In the genomic region with DNA sequence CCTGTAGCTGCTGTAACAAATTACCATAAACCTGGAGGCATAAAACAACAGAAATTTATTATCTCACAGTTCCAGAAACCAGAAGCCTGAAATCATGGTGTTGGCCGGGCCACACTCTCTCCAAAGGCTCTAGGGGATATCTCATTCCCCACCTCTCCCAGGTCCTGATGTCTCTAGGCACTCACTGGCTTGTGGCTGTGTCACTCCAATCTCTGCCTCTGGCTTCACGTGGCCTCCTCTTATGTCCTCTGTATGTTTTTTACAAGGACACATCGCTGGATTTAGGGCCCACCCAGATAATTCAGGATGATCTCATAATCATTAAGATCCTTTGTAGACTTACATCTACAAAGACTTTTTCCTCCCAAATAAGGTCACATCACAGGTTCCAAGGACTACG, we compare ENCODE assay signal across 23 cellular contexts. TPM values are rescaled to one million over a fixed set of nuclear protein-coding genes. Genes with fewer than 3 reads are reported as not detected.
DNase-seq lines count a peak whose midpoint lies in the region; ATAC-seq, FAIRE-seq and TF ChIP-seq lines count a peak whose summit lies in the region.
"Had no signal": no experiment of that assay in that cellular context is flagged by ENCODE, and none has a peak within 500 bp of the region (broad histone marks: within the 10 kb centered on the region; RNA-seq: fewer than 3 reads in every experiment).

No MANE protein-coding gene starts in this region.

- no peak overlapping the region for H4K91ac ChIP-seq in H1 (replicated peaks; ENCODE audit: insufficient read length, low read length)

- H3K4me3 Mint-ChIP-seq in GM23338: no peak overlapping the region
- no peak overlapping the region for H3K4me3 Mint-ChIP-seq in stimulated activated naive CD8-positive, alpha-beta T cell treated with anti-CD3 and anti-CD28 coated beads, Interleukin-15, amount 100 ng/mL, for 72 hours
- H3K4me3 Mint-ChIP-seq: CD14-positive monocyte; CD4-positive, alpha-beta T cell; CD8-positive, alpha-beta memory T cell had no signal

- H3K4me1 ChIP-seq in GM23338 (ENCODE audit: insufficient read depth) (peaks cover 17% of the 10 kb centered on the region), HEK293 (ENCODE audit: control insufficient read depth, insufficient read depth, low read length) (no peaks in the 10 kb centered on the region), HUES6 (ENCODE audit: control insufficient read depth, insufficient read depth, low read length) (peaks cover 25% of the 10 kb centered on the region), H1 (replicated peaks in 1 of 4; ENCODE audit: control insufficient read depth in 3 of 4, insufficient read depth in 4 of 4, low read length in 3 of 4) (peaks cover 0 to 3% (median 2%) of the 10 kb centered on the region in 4 experiments; a peak in 3 of 7 replicates)
- H3K4me1 ChIP-seq: BE2C, HAP-1 had no signal

- H3K36me3 ChIP-seq in GM23338 (ENCODE audit: insufficient read depth) (no peaks in the 10 kb centered on the region), HEK293 (ENCODE audit: control insufficient read depth in 2 of 2, insufficient read depth in 1 of 2, low read length in 2 of 2) (peaks cover 0 to 3% of the 10 kb centered on the region in 2 experiments; a peak in 1 of 3 replicates), HUES6 (ENCODE audit: control insufficient read depth, insufficient read depth, low read length) (no peaks in the 10 kb centered on the region), H1 (ENCODE audit: control insufficient read depth in 2 of 4, insufficient read depth in 4 of 4, low read length in 3 of 4) (no peaks in the 10 kb centered on the region)
- H3K36me3 ChIP-seq: BE2C, HAP-1 had no signal

- H2BK5ac ChIP-seq in H1 (ENCODE audit: low read depth, low read length): no peak overlapping the region

- no peaks in the 10 kb centered on the region for H3K9me3 Mint-ChIP-seq in GM23338
- H3K9me3 Mint-ChIP-seq in stimulated activated naive CD8-positive, alpha-beta T cell treated with anti-CD3 and anti-CD28 coated beads, Interleukin-15, amount 100 ng/mL, for 72 hours: no peaks in the 10 kb centered on the region
- H3K9me3 Mint-ChIP-seq: CD14-positive monocyte; CD4-positive, alpha-beta T cell; CD8-positive, alpha-beta memory T cell had no signal

- H3K9ac ChIP-seq in HUES6 (ENCODE audit: low read length) (no peak overlapping the region), H1 (replicated peaks in 1 of 4; ENCODE audit: extremely low read depth in 1 of 4, low read depth in 3 of 4, low read length in 3 of 4) (no peak overlapping the region)
- H3K9ac ChIP-seq: BLaER1 treated with 17β-estradiol and CSF1 and Interleukin-3, amounts not matched to agents 10 nM and 100 nM had no signal

- no peak for TF ChIP-seq RAD21 in H1 (IDR thresholded peaks at IDR 0.05 in 1 of 2, conservative IDR thresholded peaks at IDR 0.05 in 1 of 2; ENCODE audit: low read depth in 2 of 2, low read length in 2 of 2)

- no peak overlapping the region for H3K23ac ChIP-seq in H1 (ENCODE audit: insufficient read length)

- H3K23me2 ChIP-seq in H1 (ENCODE audit: low read depth, low read length): no peaks in the 10 kb centered on the region

- H3K56ac ChIP-seq in H1 (replicated peaks; ENCODE audit: insufficient read length, low read depth, low read length): no peak overlapping the region

- no peak overlapping the region for H2AFZ ChIP-seq in GM23338
- H2AFZ ChIP-seq in H1 (ENCODE audit: low read length): no peak overlapping the region

- H3K27me3 ChIP-seq in GM23338 (ENCODE audit: insufficient read depth): no peaks in the 10 kb centered on the region
- H3K27me3 ChIP-seq in HUES6 (ENCODE audit: control insufficient read depth, insufficient read depth, low read length): no peaks in the 10 kb centered on the region
- no peaks in the 10 kb centered on the region for H3K27me3 ChIP-seq in H1 (replicated peaks in 1 of 4; ENCODE audit: control insufficient read depth in 3 of 4, extremely low read depth in 1 of 4, insufficient read depth in 3 of 4, low read length in 3 of 4)
- H3K27me3 ChIP-seq: BE2C; BLaER1 treated with 17β-estradiol and CSF1 and Interleukin-3, amounts not matched to agents 10 nM and 100 nM had no signal

- no peak overlapping the region for H2BK120ac ChIP-seq in H1 (replicated peaks; ENCODE audit: low read depth, low read length)

- H3F3A ChIP-seq in GM23338 (replicated peaks; ENCODE audit: low read depth): no peaks in the 10 kb centered on the region

- H3K4me1 Mint-ChIP-seq in GM23338: peaks cover 6% of the 10 kb centered on the region
- H3K4me1 Mint-ChIP-seq in stimulated activated naive CD8-positive, alpha-beta T cell treated with anti-CD3 and anti-CD28 coated beads, Interleukin-15, amount 100 ng/mL, for 72 hours: peaks cover 13% of the 10 kb centered on the region

- H3K27me3 Mint-ChIP-seq in GM23338 (ENCODE audit: insufficient read depth, low read depth, poor library complexity): no peaks in the 10 kb centered on the region
- H3K27me3 Mint-ChIP-seq in stimulated activated naive CD8-positive, alpha-beta T cell treated with anti-CD3 and anti-CD28 coated beads, Interleukin-15, amount 100 ng/mL, for 72 hours: no peaks in the 10 kb centered on the region
- H3K27me3 Mint-ChIP-seq: CD4-positive, alpha-beta T cell; CD8-positive, alpha-beta memory T cell had no signal

- no peak overlapping the region for H3K14ac ChIP-seq in H1 (ENCODE audit: insufficient read length)

- peaks cover 20% of the 10 kb centered on the region for H3K9me2 ChIP-seq in GM23338 (ENCODE audit: insufficient read depth)

- 0 out of 2 replicates have a peak overlapping the region, but pooled peaks have one; percentile 11 for H3K4me2 ChIP-seq in GM23338
- H3K4me2 ChIP-seq in H1 (ENCODE audit: insufficient read depth in 1 of 2, low read depth in 2 of 2, low read length in 2 of 2): no peak overlapping the region
- H3K4me2 ChIP-seq: A549; BLaER1 treated with 17β-estradiol and CSF1 and Interleukin-3, amounts not matched to agents 10 nM and 100 nM had no signal

- H3K79me2 ChIP-seq in GM23338 (replicated peaks; ENCODE audit: insufficient read depth) (peaks cover 13% of the 10 kb centered on the region), H1 (ENCODE audit: control insufficient read depth in 1 of 2, insufficient read depth in 2 of 2, low read length in 2 of 2) (peaks cover 0 to 4% of the 10 kb centered on the region in 2 experiments; a peak in 1 of 4 replicates)

- no peak for ATAC-seq in GM23338
- no peak for ATAC-seq in HG03095 (IDR thresholded peaks at IDR 0.05; ENCODE audit: unreplicated experiment)
- no peak for ATAC-seq in stimulated activated naive CD8-positive, alpha-beta T cell treated with anti-CD3 and anti-CD28 coated beads, Interleukin-15, amount 100 ng/mL, for 72 hours

- peak overlapping the region; percentile 40; the same call in 1 of the 2 replicates for H2AK5ac ChIP-seq in H1 (ENCODE audit: low read depth, low read length)

- H3K79me1 ChIP-seq in H1 (ENCODE audit: low read depth, low read length): 0 out of 2 replicates have a peak, but pooled peaks cover 2% of the 10 kb centered on the region

- no peaks in the 10 kb centered on the region for H3K9me3 ChIP-seq in HEK293 (ENCODE audit: control insufficient read depth, insufficient read depth, low read depth, low read length)
- H3K9me3 ChIP-seq in HUES6 (ENCODE audit: control insufficient read depth, insufficient read depth, low read depth, low read length): no peaks in the 10 kb centered on the region
- H3K9me3 ChIP-seq in H1 (ENCODE audit: insufficient read depth in 2 of 2, low read depth in 1 of 2, low read length in 1 of 2): no peaks in the 10 kb centered on the region
- H3K9me3 ChIP-seq: A549; BE2C; BLaER1 treated with 17β-estradiol and CSF1 and Interleukin-3, amounts not matched to agents 10 nM and 100 nM; HAP-1 had no signal

- TF ChIP-seq CTCF in GM23338 (conservative IDR thresholded peaks at IDR 0.05; ENCODE audit: low read depth in 2 of 2): no peak
- no peak for TF ChIP-seq CTCF in HEK293 (tag by site-specific recombination; IDR thresholded peaks at IDR 0.05)
- no peak for TF ChIP-seq CTCF in H1 (IDR thresholded peaks at IDR 0.05; ENCODE audit: control extremely low read depth in 1 of 3, insufficient read depth in 1 of 3, low read depth in 1 of 3, low read length in 3 of 3)

- CTCF ChIA-PET in HEK293 (lab: Yijun Ruan, JAX): no interaction called here
- CTCF ChIA-PET in H1 (lab: Charles Lee; ENCODE audit: partially characterized antibody): interaction anchor here (0.7 to 2.5 kb wide), 4 partner anchors 20 to 91 kb away, joined by 3 to 13 read pairs (median 4); no protein-coding TSS in a partner anchor

- H2BK12ac ChIP-seq in H1 (ENCODE audit: low read depth, low read length): 0 out of 2 replicates have a peak overlapping the region, but pooled peaks have one; percentile 12

- no peak overlapping the region for H3K27ac ChIP-seq in GM23338 (ENCODE audit: low read depth)
- no peak overlapping the region for H3K27ac ChIP-seq in HEK293 (ENCODE audit: extremely low read depth, low read depth, low read length)
- peak overlapping the region; percentile 34; the same call in 1 of the 2 replicates for H3K27ac ChIP-seq in HUES6 (ENCODE audit: low read depth, low read length)
- H3K27ac ChIP-seq in H1 (ENCODE audit: low read depth, low read length): no peak overlapping the region
- H3K27ac ChIP-seq: A549; BLaER1 treated with 17β-estradiol and CSF1 and Interleukin-3, amounts not matched to agents 10 nM and 100 nM had no signal

- no peak overlapping the region for H2BK15ac ChIP-seq in H1 (ENCODE audit: low read length)

- no peak for TF ChIP-seq EP300 in H1 (IDR thresholded peaks at IDR 0.05; ENCODE audit: borderline replicate concordance in 1 of 2, low read depth in 2 of 2, low read length in 2 of 2)

- no peak for TF ChIP-seq POLR2A in H1 (IDR thresholded peaks at IDR 0.05; ENCODE audit: control extremely low read depth in 1 of 2, low read depth in 2 of 2, low read length in 2 of 2)

- H3K18ac ChIP-seq in H1 (ENCODE audit: extremely low read depth, low read length): no peak overlapping the region

- no peaks in the 10 kb centered on the region for H3K36me3 Mint-ChIP-seq in GM23338 (ENCODE audit: low read depth)

- no peak overlapping the region for H2BK20ac ChIP-seq in H1 (ENCODE audit: low read length)

- POLR2A ChIA-PET in HEK293 (lab: Yijun Ruan, JAX) (no interaction called here), H1 (lab: Charles Lee; ENCODE audit: partially characterized antibody) (no interaction called here)

- FAIRE-seq in H1 (lab: Jason Lieb, UNC): no peak
- FAIRE-seq: A549, D721Med, G401.6, GM12892 had no signal

- H4K20me1 ChIP-seq in GM23338 (replicated peaks; ENCODE audit: insufficient read depth) (no peaks in the 10 kb centered on the region), H1 (replicated peaks in 1 of 2; ENCODE audit: control insufficient read depth in 1 of 2, insufficient read depth in 2 of 2, low read length in 2 of 2) (no peaks in the 10 kb centered on the region)

- no peak overlapping the region for H3K4me3 ChIP-seq in GM23338
- H3K4me3 ChIP-seq in HEK293 (ENCODE audit: low read depth, low read length): no peak overlapping the region
- no peak overlapping the region for H3K4me3 ChIP-seq in HUES6 (ENCODE audit: low read depth, low read length)
- H3K4me3 ChIP-seq in H1 (ENCODE audit: extremely low read depth in 1 of 4, insufficient read depth in 2 of 4, low read depth in 3 of 4, low read length in 4 of 4): no peak overlapping the region
- H3K4me3 ChIP-seq: A549; BLaER1 treated with 17β-estradiol and CSF1 and Interleukin-3, amounts not matched to agents 10 nM and 100 nM; HAP-1 had no signal

- H4K5ac ChIP-seq in H1 (ENCODE audit: insufficient read length, low read depth, low read length): no peak overlapping the region

- H3K4ac ChIP-seq in H1 (replicated peaks; ENCODE audit: insufficient read length, low read depth, low read length): no peak overlapping the region

- H3K27ac Mint-ChIP-seq in GM23338: no peak overlapping the region
- H3K27ac Mint-ChIP-seq in stimulated activated naive CD8-positive, alpha-beta T cell treated with anti-CD3 and anti-CD28 coated beads, Interleukin-15, amount 100 ng/mL, for 72 hours: no peak overlapping the region
- H3K27ac Mint-ChIP-seq: CD14-positive monocyte; CD4-positive, alpha-beta T cell; CD8-positive, alpha-beta memory T cell had no signal

- WGBS in H1 (ENCODE audit: extremely low coverage in 1 of 2, insufficient coverage in 1 of 2, insufficient read length in 1 of 2, insufficient replicate concordance in 2 of 2, low coverage in 1 of 2, low lambda C conversion rate in 2 of 2, missing lambda C conversion rate in 1 of 2), 2 experiments: 66% methylated on average over 4 of the region's 4 CpGs; no CpG with 5 or more reads in 1 of the 2 experiments

- H4K8ac ChIP-seq in H1 (ENCODE audit: extremely low read depth, insufficient read depth, low read length): no peak overlapping the region

- no peak for DNase-seq in GM23338 (ENCODE audit: low spot score)
- DNase-seq in H1 (ENCODE audit: low read depth in 1 of 2, low spot score in 2 of 2): no peak
- no peak for DNase-seq in activated CD4-positive, alpha-beta T cell treated with anti-CD3 and anti-CD28 coated beads for 1 hour
- DNase-seq in stimulated activated naive CD8-positive, alpha-beta T cell treated with anti-CD3 and anti-CD28 coated beads, Interleukin-15, amount 100 ng/mL, for 72 hours: no peak
- no peak for DNase-seq in SKM-1 (lab: John Stamatoyannopoulos, UW; ENCODE audit: unreplicated experiment)
- DNase-seq: 8988T; ACHN; AML-193; BE2C; CD4-positive, alpha-beta T cell; CD8-positive, alpha-beta memory T cell; DMS 273 treated with DMSO at 0.1 percent for 48 hours; DND-41 had no signal

RNA-seq across cellular contexts. Expression of a gene that starts 8.0 kb away (rescaled TPM):
- total RNA-seq in GM23338 (2014; rRNA removed; shearing (Covaris generic)): 2.4 and 3.0 TPM in 2 replicates
- polyA plus RNA-seq in GM23338 (2016; fragmentation: Nextera tagmentation; extraction: Ambion mirVana) (1.1 TPM in 1 of 2 replicates, not detected in the other), H1 (2011; rRNA removed) (0.31 and 0.45 TPM in 2 replicates)
- 3.3 and 3.6 TPM in 2 replicates for total RNA-seq in H1 (2021; fragmentation: NEBNext Ultra II Directional; extraction: Animal tissue kit (Norgen Biotek cat#: 25700))
- polyA plus RNA-seq in H1 (2011; cell fraction: cytosol; rRNA removed): 0.66 TPM
- polyA plus RNA-seq in H1 (2011; cell fraction: nucleus; rRNA removed): 0.41 TPM
- polyA plus RNA-seq in H1 (2012, experiment 1 of 2): 0.88 to 1.8 TPM (median 1.0 TPM) in 4 replicates
- 0.14 TPM for polyA plus RNA-seq in H1 (2012, experiment 2 of 2)
- 1.9 TPM for polyA plus RNA-seq in H1 (2013, experiment 1 of 2)
- 2.1 TPM for polyA plus RNA-seq in H1 (2013, experiment 2 of 2)
- 0.49 and 1.3 TPM in 2 replicates for polyA minus RNA-seq in H1 (2011; rRNA and poly(A)+ RNA removed)
- polyA minus RNA-seq in H1 (2011; cell fraction: cytosol; rRNA and poly(A)+ RNA removed): 0.73 TPM
- polyA minus RNA-seq in H1 (2011; cell fraction: nucleus; rRNA and poly(A)+ RNA removed): 3.4 TPM

RNA-seq across cellular contexts. Expression of a gene that starts 9.2 kb away (rescaled TPM):
- 17.2 and 17.5 TPM in 2 replicates for total RNA-seq in GM23338 (2014; rRNA removed; shearing (Covaris generic))
- polyA plus RNA-seq in GM23338 (2016; fragmentation: Nextera tagmentation; extraction: Ambion mirVana): 9.0 and 11.8 TPM in 2 replicates
- total RNA-seq in H1 (2021; fragmentation: NEBNext Ultra II Directional; extraction: Animal tissue kit (Norgen Biotek cat#: 25700)): 13.3 and 16.3 TPM in 2 replicates
- polyA plus RNA-seq in H1 (2011; rRNA removed): 5.0 and 7.5 TPM in 2 replicates
- 7.9 TPM for polyA plus RNA-seq in H1 (2011; cell fraction: cytosol; rRNA removed)
- polyA plus RNA-seq in H1 (2011; cell fraction: nucleus; rRNA removed): 9.0 TPM
- polyA plus RNA-seq in H1 (2012, experiment 1 of 2): 6.9 to 10.5 TPM (median 7.9 TPM) in 4 replicates
- polyA plus RNA-seq in H1 (2012, experiment 2 of 2): 1.4 TPM
- 12.9 TPM for polyA plus RNA-seq in H1 (2013, experiment 1 of 2)
- 12.1 TPM for polyA plus RNA-seq in H1 (2013, experiment 2 of 2)
- 11.9 and 21.7 TPM in 2 replicates for polyA minus RNA-seq in H1 (2011; rRNA and poly(A)+ RNA removed)
- 9.8 TPM for polyA minus RNA-seq in H1 (2011; cell fraction: cytosol; rRNA and poly(A)+ RNA removed)
- 37.4 TPM for polyA minus RNA-seq in H1 (2011; cell fraction: nucleus; rRNA and poly(A)+ RNA removed)
